ENCODE assay signal across 1 cellular context in the genomic region with DNA sequence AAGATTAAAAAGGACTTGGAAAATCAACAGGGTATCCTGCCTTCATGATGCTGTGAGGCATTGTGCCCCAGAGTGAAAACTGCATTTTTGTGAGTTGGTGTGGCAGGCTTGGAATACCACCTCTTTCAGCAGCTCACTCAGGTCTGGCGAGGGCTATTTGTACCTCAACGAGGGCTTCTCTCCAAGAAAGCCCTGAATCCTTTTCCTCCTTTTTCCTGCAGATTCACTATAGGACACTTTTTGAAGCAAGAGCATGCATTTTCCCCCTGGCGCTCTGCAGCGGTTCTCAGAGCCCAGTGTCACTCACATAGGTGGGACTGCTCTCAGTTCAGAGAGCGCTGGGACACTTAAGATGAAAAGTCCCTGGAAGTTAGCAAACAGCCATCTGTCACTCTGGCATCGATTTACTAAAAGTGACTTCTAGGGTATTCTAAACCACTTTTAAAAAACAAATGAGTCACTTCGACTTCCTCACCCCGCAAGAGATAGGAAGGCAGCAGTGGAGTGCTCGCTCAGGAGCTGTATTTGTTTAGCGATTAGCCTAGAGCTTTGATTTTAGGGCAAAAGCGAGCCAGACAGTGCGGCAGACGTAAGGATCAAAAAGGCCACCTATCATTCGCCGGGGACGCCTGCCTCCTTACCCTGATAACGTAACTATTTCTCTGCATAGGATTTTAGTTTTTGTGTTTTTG.
TF ChIP-seq lines count a peak whose summit lies in the region.

No MANE protein-coding gene starts in this region.

TF ChIP-seq in HepG2, 621 proteins besides CTCF, POLR2A, EP300 and RAD21 (continued from another document and continues in another):
- TF ChIP-seq KDM1A (CRISPR knock-in tag; IDR thresholded peaks at IDR 0.05): 0 out of 2 replicates have a peak, but pooled peaks have one; percentile 20
- TF ChIP-seq ZFP1 (CRISPR knock-in tag; IDR thresholded peaks at IDR 0.05): no peak; the same call in 1 of the 2 replicates
- TF ChIP-seq BRCA1 (CRISPR knock-in tag; IDR thresholded peaks at IDR 0.05): no peak
- 0 out of 2 replicates have a peak, but pooled peaks have one; percentile 44 for TF ChIP-seq ZNF12 (CRISPR knock-in tag; IDR thresholded peaks at IDR 0.05)
- no peak for TF ChIP-seq KDM5A (IDR thresholded peaks at IDR 0.05; ENCODE audit: borderline replicate concordance, low read length)
- TF ChIP-seq, protein P1, sequence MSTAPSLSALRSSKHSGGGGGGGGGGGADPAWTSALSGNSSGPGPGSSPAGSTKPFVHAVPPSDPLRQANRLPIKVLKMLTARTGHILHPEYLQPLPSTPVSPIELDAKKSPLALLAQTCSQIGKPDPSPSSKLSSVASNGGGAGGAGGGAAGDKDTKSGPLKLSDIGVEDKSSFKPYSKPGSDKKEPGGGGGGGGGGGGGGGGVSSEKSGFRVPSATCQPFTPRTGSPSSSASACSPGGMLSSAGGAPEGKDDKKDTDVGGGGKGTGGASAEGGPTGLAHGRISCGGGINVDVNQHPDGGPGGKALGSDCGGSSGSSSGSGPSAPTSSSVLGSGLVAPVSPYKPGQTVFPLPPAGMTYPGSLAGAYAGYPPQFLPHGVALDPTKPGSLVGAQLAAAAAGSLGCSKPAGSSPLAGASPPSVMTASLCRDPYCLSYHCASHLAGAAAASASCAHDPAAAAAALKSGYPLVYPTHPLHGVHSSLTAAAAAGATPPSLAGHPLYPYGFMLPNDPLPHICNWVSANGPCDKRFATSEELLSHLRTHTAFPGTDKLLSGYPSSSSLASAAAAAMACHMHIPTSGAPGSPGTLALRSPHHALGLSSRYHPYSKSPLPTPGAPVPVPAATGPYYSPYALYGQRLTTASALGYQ (CRISPR knock-in tag; IDR thresholded peaks at IDR 0.05): peak; percentile 87; the same call in 1 of the 2 replicates
- TF ChIP-seq, protein P2, sequence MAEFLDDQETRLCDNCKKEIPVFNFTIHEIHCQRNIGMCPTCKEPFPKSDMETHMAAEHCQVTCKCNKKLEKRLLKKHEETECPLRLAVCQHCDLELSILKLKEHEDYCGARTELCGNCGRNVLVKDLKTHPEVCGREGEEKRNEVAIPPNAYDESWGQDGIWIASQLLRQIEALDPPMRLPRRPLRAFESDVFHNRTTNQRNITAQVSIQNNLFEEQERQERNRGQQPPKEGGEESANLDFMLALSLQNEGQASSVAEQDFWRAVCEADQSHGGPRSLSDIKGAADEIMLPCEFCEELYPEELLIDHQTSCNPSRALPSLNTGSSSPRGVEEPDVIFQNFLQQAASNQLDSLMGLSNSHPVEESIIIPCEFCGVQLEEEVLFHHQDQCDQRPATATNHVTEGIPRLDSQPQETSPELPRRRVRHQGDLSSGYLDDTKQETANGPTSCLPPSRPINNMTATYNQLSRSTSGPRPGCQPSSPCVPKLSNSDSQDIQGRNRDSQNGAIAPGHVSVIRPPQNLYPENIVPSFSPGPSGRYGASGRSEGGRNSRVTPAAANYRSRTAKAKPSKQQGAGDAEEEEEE (CRISPR knock-in tag; IDR thresholded peaks at IDR 0.05; ENCODE audit: borderline replicate concordance): no peak
- TF ChIP-seq RNF2 (conservative IDR thresholded peaks at IDR 0.05; ENCODE audit: low read depth): no peak
- peak; percentile 82 for TF ChIP-seq SAP130 (CRISPR knock-in tag; IDR thresholded peaks at IDR 0.05; ENCODE audit: low read depth)
- TF ChIP-seq, protein P3, sequence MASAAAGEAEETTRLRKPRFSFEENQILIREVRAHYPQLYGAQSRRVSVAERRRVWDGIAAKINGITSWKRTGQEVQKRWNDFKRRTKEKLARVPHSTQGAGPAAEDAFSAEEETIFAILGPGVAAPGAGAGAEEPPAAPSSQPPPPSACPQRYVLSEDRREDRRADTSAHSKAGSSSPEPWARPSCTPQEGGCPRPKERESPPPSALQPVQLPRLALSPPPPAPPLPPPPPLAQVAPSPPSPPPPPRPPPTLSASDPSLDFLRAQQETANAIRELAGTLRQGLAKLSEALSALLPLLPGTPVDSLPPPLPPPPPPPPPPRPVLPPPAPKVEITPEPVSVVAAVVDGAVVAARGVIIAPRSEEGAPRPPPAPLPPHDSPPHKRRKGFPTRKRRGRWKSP (CRISPR knock-in tag; IDR thresholded peaks at IDR 0.05): no peak; the same call in 1 of the 2 replicates
- TF ChIP-seq, protein P4, sequence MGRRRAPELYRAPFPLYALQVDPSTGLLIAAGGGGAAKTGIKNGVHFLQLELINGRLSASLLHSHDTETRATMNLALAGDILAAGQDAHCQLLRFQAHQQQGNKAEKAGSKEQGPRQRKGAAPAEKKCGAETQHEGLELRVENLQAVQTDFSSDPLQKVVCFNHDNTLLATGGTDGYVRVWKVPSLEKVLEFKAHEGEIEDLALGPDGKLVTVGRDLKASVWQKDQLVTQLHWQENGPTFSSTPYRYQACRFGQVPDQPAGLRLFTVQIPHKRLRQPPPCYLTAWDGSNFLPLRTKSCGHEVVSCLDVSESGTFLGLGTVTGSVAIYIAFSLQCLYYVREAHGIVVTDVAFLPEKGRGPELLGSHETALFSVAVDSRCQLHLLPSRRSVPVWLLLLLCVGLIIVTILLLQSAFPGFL (CRISPR knock-in tag; IDR thresholded peaks at IDR 0.05): no peak
- TF ChIP-seq, protein P5, sequence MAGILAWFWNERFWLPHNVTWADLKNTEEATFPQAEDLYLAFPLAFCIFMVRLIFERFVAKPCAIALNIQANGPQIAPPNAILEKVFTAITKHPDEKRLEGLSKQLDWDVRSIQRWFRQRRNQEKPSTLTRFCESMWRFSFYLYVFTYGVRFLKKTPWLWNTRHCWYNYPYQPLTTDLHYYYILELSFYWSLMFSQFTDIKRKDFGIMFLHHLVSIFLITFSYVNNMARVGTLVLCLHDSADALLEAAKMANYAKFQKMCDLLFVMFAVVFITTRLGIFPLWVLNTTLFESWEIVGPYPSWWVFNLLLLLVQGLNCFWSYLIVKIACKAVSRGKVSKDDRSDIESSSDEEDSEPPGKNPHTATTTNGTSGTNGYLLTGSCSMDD (CRISPR knock-in tag; IDR thresholded peaks at IDR 0.05): no peak
- TF ChIP-seq GPN1 (CRISPR knock-in tag; IDR thresholded peaks at IDR 0.05; ENCODE audit: borderline replicate concordance): no peak
- no peak for TF ChIP-seq KAT7 (CRISPR knock-in tag; IDR thresholded peaks at IDR 0.05; ENCODE audit: borderline replicate concordance)
- peak; percentile 95 for TF ChIP-seq TCF7L2 (IDR thresholded peaks at IDR 0.05; ENCODE audit: low read depth, low read length)
- no peak for TF ChIP-seq ZNF616 (CRISPR knock-in tag; IDR thresholded peaks at IDR 0.05; ENCODE audit: low read depth)
- TF ChIP-seq NR2C2 (CRISPR knock-in tag; IDR thresholded peaks at IDR 0.05; ENCODE audit: borderline replicate concordance): 0 out of 2 replicates have a peak, but pooled peaks have one; percentile 38
- TF ChIP-seq ZBTB7B (CRISPR knock-in tag; IDR thresholded peaks at IDR 0.05): peak; percentile 21; the same call in 1 of the 2 replicates
- TF ChIP-seq ZSCAN20 (CRISPR knock-in tag; IDR thresholded peaks at IDR 0.05; ENCODE audit: borderline replicate concordance): peak; percentile 32; the same call in 1 of the 2 replicates
- no peak for TF ChIP-seq GTF2F1 (IDR thresholded peaks at IDR 0.05; ENCODE audit: low read length)
- no peak for TF ChIP-seq FIP1L1 (IDR thresholded peaks at IDR 0.05; ENCODE audit: borderline replicate concordance, insufficient read depth, low read depth, low read length)
- TF ChIP-seq, protein P6, sequence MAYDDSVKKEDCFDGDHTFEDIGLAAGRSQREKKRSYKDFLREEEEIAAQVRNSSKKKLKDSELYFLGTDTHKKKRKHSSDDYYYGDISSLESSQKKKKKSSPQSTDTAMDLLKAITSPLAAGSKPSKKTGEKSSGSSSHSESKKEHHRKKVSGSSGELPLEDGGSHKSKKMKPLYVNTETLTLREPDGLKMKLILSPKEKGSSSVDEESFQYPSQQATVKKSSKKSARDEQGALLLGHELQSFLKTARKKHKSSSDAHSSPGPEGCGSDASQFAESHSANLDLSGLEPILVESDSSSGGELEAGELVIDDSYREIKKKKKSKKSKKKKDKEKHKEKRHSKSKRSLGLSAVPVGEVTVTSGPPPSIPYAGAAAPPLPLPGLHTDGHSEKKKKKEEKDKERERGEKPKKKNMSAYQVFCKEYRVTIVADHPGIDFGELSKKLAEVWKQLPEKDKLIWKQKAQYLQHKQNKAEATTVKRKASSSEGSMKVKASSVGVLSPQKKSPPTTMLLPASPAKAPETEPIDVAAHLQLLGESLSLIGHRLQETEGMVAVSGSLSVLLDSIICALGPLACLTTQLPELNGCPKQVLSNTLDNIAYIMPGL (CRISPR knock-in tag; IDR thresholded peaks at IDR 0.05; ENCODE audit: borderline replicate concordance in 1 of 2, low read depth in 1 of 2): 0 out of 4 replicates have a peak, but pooled peaks of 1 of the 2 experiments have one; percentile 32
- no peak for TF ChIP-seq NR3C1 (CRISPR knock-in tag; IDR thresholded peaks at IDR 0.05)
- no peak for TF ChIP-seq ZNF382 (CRISPR knock-in tag; IDR thresholded peaks at IDR 0.05; ENCODE audit: borderline replicate concordance)
- no peak for TF ChIP-seq KLF15 (CRISPR knock-in tag; IDR thresholded peaks at IDR 0.05; ENCODE audit: borderline replicate concordance)
- no peak for TF ChIP-seq ZSCAN30 (CRISPR knock-in tag; IDR thresholded peaks at IDR 0.05)
- no peak for TF ChIP-seq MXI1 (IDR thresholded peaks at IDR 0.05; ENCODE audit: borderline replicate concordance, low read depth, low read length)
- no peak for TF ChIP-seq ZNF225 (CRISPR knock-in tag; IDR thresholded peaks at IDR 0.05)
- TF ChIP-seq ZFP36 (IDR thresholded peaks at IDR 0.05; ENCODE audit: borderline replicate concordance, low read depth, low read length, partially characterized antibody): no peak
- no peak for TF ChIP-seq ZKSCAN1 (IDR thresholded peaks at IDR 0.05; ENCODE audit: low read length)
- no peak; the same call in 1 of the 2 replicates for TF ChIP-seq MTA1 (CRISPR knock-in tag; IDR thresholded peaks at IDR 0.05; ENCODE audit: borderline replicate concordance)
- TF ChIP-seq ARHGAP35 (CRISPR knock-in tag; IDR thresholded peaks at IDR 0.05; ENCODE audit: borderline replicate concordance): no peak
- TF ChIP-seq, protein P7, sequence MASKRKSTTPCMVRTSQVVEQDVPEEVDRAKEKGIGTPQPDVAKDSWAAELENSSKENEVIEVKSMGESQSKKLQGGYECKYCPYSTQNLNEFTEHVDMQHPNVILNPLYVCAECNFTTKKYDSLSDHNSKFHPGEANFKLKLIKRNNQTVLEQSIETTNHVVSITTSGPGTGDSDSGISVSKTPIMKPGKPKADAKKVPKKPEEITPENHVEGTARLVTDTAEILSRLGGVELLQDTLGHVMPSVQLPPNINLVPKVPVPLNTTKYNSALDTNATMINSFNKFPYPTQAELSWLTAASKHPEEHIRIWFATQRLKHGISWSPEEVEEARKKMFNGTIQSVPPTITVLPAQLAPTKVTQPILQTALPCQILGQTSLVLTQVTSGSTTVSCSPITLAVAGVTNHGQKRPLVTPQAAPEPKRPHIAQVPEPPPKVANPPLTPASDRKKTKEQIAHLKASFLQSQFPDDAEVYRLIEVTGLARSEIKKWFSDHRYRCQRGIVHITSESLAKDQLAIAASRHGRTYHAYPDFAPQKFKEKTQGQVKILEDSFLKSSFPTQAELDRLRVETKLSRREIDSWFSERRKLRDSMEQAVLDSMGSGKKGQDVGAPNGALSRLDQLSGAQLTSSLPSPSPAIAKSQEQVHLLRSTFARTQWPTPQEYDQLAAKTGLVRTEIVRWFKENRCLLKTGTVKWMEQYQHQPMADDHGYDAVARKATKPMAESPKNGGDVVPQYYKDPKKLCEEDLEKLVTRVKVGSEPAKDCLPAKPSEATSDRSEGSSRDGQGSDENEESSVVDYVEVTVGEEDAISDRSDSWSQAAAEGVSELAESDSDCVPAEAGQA (IDR thresholded peaks at IDR 0.05; ENCODE audit: low read depth): no peak
- TF ChIP-seq, protein P7 (CRISPR knock-in tag; IDR thresholded peaks at IDR 0.05; ENCODE audit: borderline replicate concordance): no peak
- no peak for TF ChIP-seq SMAD1 (CRISPR knock-in tag; IDR thresholded peaks at IDR 0.05; ENCODE audit: borderline replicate concordance, low read depth)
- TF ChIP-seq CBFB (CRISPR knock-in tag; IDR thresholded peaks at IDR 0.05): peak; percentile 51; the same call in 1 of the 2 replicates
- TF ChIP-seq, protein P8, sequence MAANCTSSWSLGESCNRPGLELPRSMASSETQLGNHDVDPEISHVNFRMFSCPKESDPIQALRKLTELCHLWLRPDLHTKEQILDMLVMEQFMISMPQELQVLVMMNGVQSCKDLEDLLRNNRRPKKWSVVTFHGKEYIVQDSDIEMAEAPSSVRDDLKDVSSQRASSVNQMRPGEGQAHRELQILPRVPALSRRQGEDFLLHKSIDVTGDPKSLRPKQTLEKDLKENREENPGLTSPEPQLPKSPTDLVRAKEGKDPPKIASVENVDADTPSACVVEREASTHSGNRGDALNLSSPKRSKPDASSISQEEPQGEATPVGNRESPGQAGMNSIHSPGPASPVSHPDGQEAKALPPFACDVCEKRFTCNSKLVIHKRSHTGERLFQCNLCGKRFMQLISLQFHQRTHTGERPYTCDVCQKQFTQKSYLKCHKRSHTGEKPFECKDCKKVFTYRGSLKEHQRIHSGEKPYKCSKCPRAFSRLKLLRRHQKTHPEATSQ (CRISPR knock-in tag; IDR thresholded peaks at IDR 0.05; ENCODE audit: borderline replicate concordance): peak; percentile 65; the same call in 1 of the 2 replicates
- peak; percentile 49; the same call in 1 of the 2 replicates for TF ChIP-seq ZBTB3 (CRISPR knock-in tag; IDR thresholded peaks at IDR 0.05; ENCODE audit: borderline replicate concordance, low read depth)
- TF ChIP-seq ZFP36L1 (CRISPR knock-in tag; IDR thresholded peaks at IDR 0.05): no peak
- no peak for TF ChIP-seq ZBTB1 (CRISPR knock-in tag; IDR thresholded peaks at IDR 0.05; ENCODE audit: borderline replicate concordance)
- TF ChIP-seq TBX2 (CRISPR knock-in tag; IDR thresholded peaks at IDR 0.05; ENCODE audit: borderline replicate concordance): peak; percentile 93
- no peak; the same call in 1 of the 2 replicates for TF ChIP-seq ZNF747 (CRISPR knock-in tag; IDR thresholded peaks at IDR 0.05; ENCODE audit: borderline replicate concordance)
- TF ChIP-seq ZNF234 (CRISPR knock-in tag; conservative IDR thresholded peaks at IDR 0.05): no peak
- no peak for TF ChIP-seq ZNF232 (CRISPR knock-in tag; IDR thresholded peaks at IDR 0.05; ENCODE audit: borderline replicate concordance)
- no peak for TF ChIP-seq RAD51 (IDR thresholded peaks at IDR 0.05; ENCODE audit: borderline replicate concordance)
- TF ChIP-seq CAMTA2 (CRISPR knock-in tag; IDR thresholded peaks at IDR 0.05; ENCODE audit: borderline replicate concordance): no peak
- no peak; a peak in 1 of 4 replicates for TF ChIP-seq KLF16 (CRISPR knock-in tag; IDR thresholded peaks at IDR 0.05)
- TF ChIP-seq NAIF1 (CRISPR knock-in tag; IDR thresholded peaks at IDR 0.05; ENCODE audit: borderline replicate concordance): peak; percentile 32; the same call in 1 of the 2 replicates
